In the genomic region with DNA sequence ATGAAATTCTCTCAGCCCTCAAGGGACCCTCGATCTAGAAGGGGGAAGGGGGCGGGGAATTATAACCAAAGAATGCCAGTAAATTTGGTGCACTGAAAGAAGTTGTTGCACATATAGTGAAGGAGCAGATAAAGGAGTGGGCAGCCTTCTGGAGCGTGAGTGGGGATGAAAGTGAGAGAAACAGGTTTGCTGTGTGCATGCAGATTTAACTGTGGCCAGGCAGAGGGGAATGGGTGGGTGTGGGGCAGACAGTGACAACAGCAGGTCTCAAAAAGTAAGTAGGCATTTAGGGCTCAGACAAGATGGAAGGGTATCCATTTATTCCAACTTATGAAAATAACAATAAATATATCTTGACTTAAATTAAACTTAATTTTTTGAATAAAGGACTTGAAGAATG, we compare ENCODE assay signal across 17 cellular contexts.
DNase-seq lines count a peak whose midpoint lies in the region; ATAC-seq, FAIRE-seq and TF ChIP-seq lines count a peak whose summit lies in the region.
"Had no signal": no experiment of that assay in that cellular context is flagged by ENCODE, and none has a peak within 500 bp of the region (broad histone marks: within the 10 kb centered on the region; RNA-seq: fewer than 3 reads in every experiment).

No MANE protein-coding gene starts in this region.

- peak overlapping the region; percentile 36 for H3K4me3 Mint-ChIP-seq in activated B cell treated with CpG ODN at 0.5 μM for 24 hours
- H3K4me3 Mint-ChIP-seq in CD8-positive, alpha-beta T cell, result no peak overlapping the region
- H3K4me3 Mint-ChIP-seq: CD4-positive, CD25-positive, alpha-beta regulatory T cell had no signal

- CTCF ChIA-PET in activated B cell treated with CpG ODN at 0.5 μM for 24 hours (lab: Charles Lee), result no interaction called here
- CTCF ChIA-PET in CD8-positive, alpha-beta T cell (lab: Charles Lee), result interaction anchor here (0.8 kb wide), 1 partner anchor 61 kb away, joined by 3 read pairs; no protein-coding TSS in a partner anchor

- H3K27me3 ChIP-seq in CD8-positive, alpha-beta T cell (ENCODE audit: insufficient read depth, low read length), result no peaks in the 10 kb centered on the region
- no peaks in the 10 kb centered on the region for H3K27me3 ChIP-seq in breast epithelium
- H3K27me3 ChIP-seq: BLaER1 treated with 17β-estradiol and CSF1 and Interleukin-3, amounts not matched to agents 10 nM and 100 nM had no signal

- no peak for DNase-seq in GM12891 (ENCODE audit: insufficient read length, low spot score)
- DNase-seq in activated B cell treated with CpG ODN at 0.5 μM for 24 hours, result no peak
- DNase-seq in CD8-positive, alpha-beta T cell, result no peak
- DNase-seq in NCI-H1105 treated with DMSO at 0.1 percent for 48 hours (lab: John Stamatoyannopoulos, UW), result no peak
- DNase-seq in breast epithelium (ENCODE audit: low spot score in 2 of 2), result no peak
- DNase-seq in T1000 (lab: John Stamatoyannopoulos, UW), result no peak
- DNase-seq: ACHN; Calu3; CD4-positive, CD25-positive, alpha-beta regulatory T cell; DMS 273 treated with DMSO at 0.1 percent for 48 hours; GM23248; H7; IMR-90; KBM-7 had no signal

- no peaks in the 10 kb centered on the region for H3K4me1 ChIP-seq in CD8-positive, alpha-beta T cell (ENCODE audit: insufficient read depth, low read length)
- H3K4me1 ChIP-seq in breast epithelium, result no peaks in the 10 kb centered on the region

- no peaks in the 10 kb centered on the region for H3K36me3 Mint-ChIP-seq in activated B cell treated with CpG ODN at 0.5 μM for 24 hours (ENCODE audit: low read depth)
- H3K36me3 Mint-ChIP-seq in CD8-positive, alpha-beta T cell, result no peaks in the 10 kb centered on the region
- H3K36me3 Mint-ChIP-seq: CD4-positive, CD25-positive, alpha-beta regulatory T cell had no signal

- intact Hi-C loops in activated B cell treated with CpG ODN at 0.5 μM for 24 hours (cut with micrococcal nuclease), result loop anchor here (1.0 kb wide), 1 partner anchor 8 kb away; no protein-coding TSS in a partner anchor
- intact Hi-C loops in CD8-positive, alpha-beta T cell (cut with DNase I, micrococcal nuclease), result no loop called here
- intact Hi-C loops in breast epithelium (cut with DNase I; ENCODE audit: low total_unique reads), result no loop called here

- peak; percentile 56 for ATAC-seq in GM19395 (IDR thresholded peaks at IDR 0.05; ENCODE audit: unreplicated experiment)
- peak; percentile 54 for ATAC-seq in HG02798 (IDR thresholded peaks at IDR 0.05; ENCODE audit: poor library complexity, unreplicated experiment)
- no peak for ATAC-seq in activated B cell treated with CpG ODN at 0.5 μM for 24 hours (ENCODE audit: low read depth)
- ATAC-seq in CD8-positive, alpha-beta T cell, result no peak

- H3K27ac Mint-ChIP-seq in activated B cell treated with CpG ODN at 0.5 μM for 24 hours, result no peak overlapping the region
- H3K27ac Mint-ChIP-seq in CD8-positive, alpha-beta T cell, result no peak overlapping the region
- H3K27ac Mint-ChIP-seq: CD4-positive, CD25-positive, alpha-beta regulatory T cell had no signal

- peak; percentile 52 for FAIRE-seq in GM12891 (lab: Jason Lieb, UNC)

- POLR2A ChIA-PET in activated B cell treated with CpG ODN at 0.5 μM for 24 hours (lab: Charles Lee), result no interaction called here
- POLR2A ChIA-PET in CD8-positive, alpha-beta T cell (lab: Charles Lee), result no interaction called here

- no peaks in the 10 kb centered on the region for H3K9me3 ChIP-seq in CD8-positive, alpha-beta T cell (ENCODE audit: low read length)
- no peaks in the 10 kb centered on the region for H3K9me3 ChIP-seq in breast epithelium

- no peak overlapping the region for H3K4me3 ChIP-seq in CD8-positive, alpha-beta T cell (ENCODE audit: low read depth, low read length)
- no peak overlapping the region for H3K4me3 ChIP-seq in breast epithelium
- H3K4me3 ChIP-seq: BLaER1 treated with 17β-estradiol and CSF1 and Interleukin-3, amounts not matched to agents 10 nM and 100 nM; GM23248 had no signal

- H3K27ac ChIP-seq in CD8-positive, alpha-beta T cell (ENCODE audit: low read depth, low read length), result no peak overlapping the region
- H3K27ac ChIP-seq in breast epithelium, result no peak overlapping the region
- H3K27ac ChIP-seq: BLaER1 treated with 17β-estradiol and CSF1 and Interleukin-3, amounts not matched to agents 10 nM and 100 nM; GM23248 had no signal

- no peaks in the 10 kb centered on the region for H3K27me3 Mint-ChIP-seq in activated B cell treated with CpG ODN at 0.5 μM for 24 hours
- no peaks in the 10 kb centered on the region for H3K27me3 Mint-ChIP-seq in CD8-positive, alpha-beta T cell (ENCODE audit: low read depth)
- H3K27me3 Mint-ChIP-seq: CD4-positive, CD25-positive, alpha-beta regulatory T cell had no signal

- no peaks in the 10 kb centered on the region for H3K9me3 Mint-ChIP-seq in activated B cell treated with CpG ODN at 0.5 μM for 24 hours
- H3K9me3 Mint-ChIP-seq in CD8-positive, alpha-beta T cell, result no peaks in the 10 kb centered on the region

- H3K36me3 ChIP-seq in CD8-positive, alpha-beta T cell (ENCODE audit: insufficient read depth, low read length), result no peaks in the 10 kb centered on the region
- H3K36me3 ChIP-seq in breast epithelium, result no peaks in the 10 kb centered on the region

- TF ChIP-seq CTCF in activated B cell treated with CpG ODN at 0.5 μM for 24 hours (IDR thresholded peaks at IDR 0.05) (no peak), breast epithelium (IDR thresholded peaks at IDR 0.05) (no peak)
- no peak for TF ChIP-seq CTCF in CD8-positive, alpha-beta T cell (IDR thresholded peaks at IDR 0.05)

- H3K4me1 Mint-ChIP-seq in activated B cell treated with CpG ODN at 0.5 μM for 24 hours, result peaks cover 26% of the 10 kb centered on the region
- H3K4me1 Mint-ChIP-seq in CD8-positive, alpha-beta T cell (ENCODE audit: low read depth), result no peaks in the 10 kb centered on the region
- H3K4me1 Mint-ChIP-seq: CD4-positive, CD25-positive, alpha-beta regulatory T cell had no signal

- TF ChIP-seq POLR2A in GM12891 (IDR thresholded peaks at IDR 0.05; ENCODE audit: low read depth, low read length) (no peak), breast epithelium (IDR thresholded peaks at IDR 0.05) (no peak)

TF ChIP-seq in GM12891, 5 proteins besides CTCF, POLR2A, EP300 and RAD21:
- TF ChIP-seq POLR2AphosphoS5 (IDR thresholded peaks at IDR 0.05; ENCODE audit: low read depth, low read length), result no peak
- TF ChIP-seq TAF1 (IDR thresholded peaks at IDR 0.05; ENCODE audit: low read depth, low read length), result no peak
- no peak for TF ChIP-seq SPI1 (IDR thresholded peaks at IDR 0.05; ENCODE audit: low read depth, low read length)
- TF ChIP-seq POU2F2 (IDR thresholded peaks at IDR 0.05; ENCODE audit: low read depth, low read length), result no peak
- no peak for TF ChIP-seq PAX5 (IDR thresholded peaks at IDR 0.05; ENCODE audit: insufficient read depth, low read length, severe bottlenecking)

Comparison
In these comparisons a context has a peak if more than half of its experiments do, and no peak if none do; other contexts are left out.
1. ATAC-seq: peak in GM19395 (single experiment) and HG02798 (single experiment); none in activated B cell treated with CpG ODN at 0.5 μM for 24 hours (single experiment) and CD8-positive, alpha-beta T cell (single experiment).